ENCODE assay signal across 15 cellular contexts in genomic region chr20:15895560-15896084, GRCh38.
A peak's percentile ranks its signal among the peaks of the same experiment; 100 is the strongest.
DNase-seq lines count a peak whose midpoint lies in the region; ATAC-seq, FAIRE-seq and TF ChIP-seq lines count a peak whose summit lies in the region.
"Had no signal": no experiment of that assay in that cellular context is flagged by ENCODE, and none has a peak within 500 bp of the region (broad histone marks: within the 10 kb centered on the region; RNA-seq: fewer than 3 reads in every experiment).

No MANE protein-coding gene starts in this region.

- peak; percentile 89 for ATAC-seq in GM19452 (IDR thresholded peaks at IDR 0.05; ENCODE audit: unreplicated experiment)
- peak; percentile 88 for ATAC-seq in HG03039 (IDR thresholded peaks at IDR 0.05; ENCODE audit: unreplicated experiment)
- ATAC-seq in activated CD8-positive, alpha-beta T cell treated with anti-CD3 and anti-CD28 coated beads, Interleukin-2, amount 10 ng/mL, durations not matched to agents 7 days and 5 days, result peak; percentile 39

- CTCF ChIA-PET in activated CD8-positive, alpha-beta T cell treated with anti-CD3 and anti-CD28 coated beads, Interleukin-2, amount 10 ng/mL, durations not matched to agents 7 days and 5 days (lab: Charles Lee), result no interaction called here

- peak; percentile 33 for FAIRE-seq in GM12892 (lab: Jason Lieb, UNC)

- no peaks in the 10 kb centered on the region for H3K36me3 Mint-ChIP-seq in activated CD8-positive, alpha-beta T cell treated with anti-CD3 and anti-CD28 coated beads, Interleukin-2, amount 10 ng/mL, durations not matched to agents 7 days and 5 days (ENCODE audit: low read depth)

- H3K27ac Mint-ChIP-seq in activated CD8-positive, alpha-beta T cell treated with anti-CD3 and anti-CD28 coated beads, Interleukin-2, amount 10 ng/mL, durations not matched to agents 7 days and 5 days, result no peak overlapping the region
- H3K27ac Mint-ChIP-seq: type B pancreatic cell had no signal

- POLR2A ChIA-PET in activated CD8-positive, alpha-beta T cell treated with anti-CD3 and anti-CD28 coated beads, Interleukin-2, amount 10 ng/mL, durations not matched to agents 7 days and 5 days (lab: Charles Lee), result no interaction called here

- peaks cover 4% of the 10 kb centered on the region for H3K27me3 Mint-ChIP-seq in activated CD8-positive, alpha-beta T cell treated with anti-CD3 and anti-CD28 coated beads, Interleukin-2, amount 10 ng/mL, durations not matched to agents 7 days and 5 days (ENCODE audit: low read depth)
- H3K27me3 Mint-ChIP-seq: CD8-positive, alpha-beta memory T cell; type B pancreatic cell had no signal

- TF ChIP-seq POLR2A in GM12892 (IDR thresholded peaks at IDR 0.05; ENCODE audit: low read depth, low read length), result no peak

- H3K4me3 Mint-ChIP-seq in activated CD8-positive, alpha-beta T cell treated with anti-CD3 and anti-CD28 coated beads, Interleukin-2, amount 10 ng/mL, durations not matched to agents 7 days and 5 days, result no peak overlapping the region
- H3K4me3 Mint-ChIP-seq: CD8-positive, alpha-beta memory T cell; type B pancreatic cell had no signal

- peaks cover 13% of the 10 kb centered on the region for H3K4me1 Mint-ChIP-seq in activated CD8-positive, alpha-beta T cell treated with anti-CD3 and anti-CD28 coated beads, Interleukin-2, amount 10 ng/mL, durations not matched to agents 7 days and 5 days (ENCODE audit: low read depth)

- DNase-seq in GM12892 (ENCODE audit: insufficient read length), result no peak
- peak; percentile 25 for DNase-seq in activated CD8-positive, alpha-beta T cell treated with anti-CD3 and anti-CD28 coated beads, Interleukin-2, amount 10 ng/mL, durations not matched to agents 7 days and 5 days
- no peak for DNase-seq in occipital lobe (lab: John Stamatoyannopoulos, UW)
- DNase-seq in DMS53 (lab: John Stamatoyannopoulos, UW), result no peak
- no peak for DNase-seq in stimulated activated naive CD4-positive, alpha-beta T cell (lab: John Stamatoyannopoulos, UW)
- DNase-seq in SKM-1 (lab: John Stamatoyannopoulos, UW; ENCODE audit: unreplicated experiment), result no peak
- DNase-seq: activated naive CD4-positive, alpha-beta T cell; CD8-positive, alpha-beta memory T cell; H7; midbrain; NCI-H1436 treated with DMSO at 0.1 percent for 48 hours; SK-N-SH had no signal

- peaks cover 5% of the 10 kb centered on the region for H3K9me3 Mint-ChIP-seq in activated CD8-positive, alpha-beta T cell treated with anti-CD3 and anti-CD28 coated beads, Interleukin-2, amount 10 ng/mL, durations not matched to agents 7 days and 5 days (ENCODE audit: insufficient read depth)
- H3K9me3 Mint-ChIP-seq: type B pancreatic cell had no signal

Comparison
In these comparisons a context has a peak if more than half of its experiments do, and no peak if none do; other contexts are left out.
1. ATAC-seq: peak in every context shown above with its lines; median percentile 89 in GM19452; 88 in HG03039; 39 in activated CD8-positive, alpha-beta T cell treated with anti-CD3 and anti-CD28 coated beads, Interleukin-2, amount 10 ng/mL, durations not matched to agents 7 days and 5 days.